Comparison of ENCODE assay signal across 7 cellular contexts in genomic region chr1:15952317-15953258, GRCh38. TPM values are rescaled to one million over a fixed set of nuclear protein-coding genes. Genes with fewer than 3 reads are reported as not detected.
DNase-seq lines count a peak whose midpoint lies in the region; ATAC-seq and TF ChIP-seq lines count a peak whose summit lies in the region.

No MANE protein-coding gene starts in this region.

- H3F3A ChIP-seq in GM23248 (ENCODE audit: insufficient read depth), result peaks cover 63% of the 10 kb centered on the region

- no peak for TF ChIP-seq CTCF in RWPE2 (IDR thresholded peaks at IDR 0.05; ENCODE audit: poor library complexity, severe bottlenecking)
- TF ChIP-seq CTCF in epithelial cell of esophagus (IDR thresholded peaks at IDR 0.05; ENCODE audit: insufficient read depth, low read depth, low read length, missing control alignments), result no peak

- peak overlapping the region; percentile 86 for H3K4me2 ChIP-seq in GM23248 (ENCODE audit: unreplicated experiment)

- no peaks in the 10 kb centered on the region for H3K36me3 ChIP-seq in GM23248 (ENCODE audit: low read depth)
- H3K36me3 ChIP-seq in RWPE2 (ENCODE audit: low read depth), result peaks cover 13% of the 10 kb centered on the region
- H3K36me3 ChIP-seq in skeletal muscle tissue (ENCODE audit: control insufficient read depth in 3 of 3, insufficient read depth in 3 of 3, low read length in 3 of 3), result peaks cover 4 to 5% (median 4%) of the 10 kb centered on the region in 3 donors

- H3K9me3 ChIP-seq in GM23248 (ENCODE audit: low read depth) (no peaks in the 10 kb centered on the region), RWPE2 (ENCODE audit: severe bottlenecking) (no peaks in the 10 kb centered on the region), skeletal muscle tissue (ENCODE audit: control insufficient read depth in 3 of 3, low read length in 3 of 3) (no peaks in the 10 kb centered on the region)

- intact Hi-C loops in left colon (cut with DNase I, micrococcal nuclease), result no loop called here

- in situ Hi-C loops in GM23248 (cut with MboI), result no loop called here

- DNase-seq in GM23248 (peak; percentile 98), RWPE2 (ENCODE audit: low spot score) (peak; percentile 95), epithelial cell of esophagus (ENCODE audit: low read depth) (peak; percentile 99), left colon (no peak), DMS153 (lab: John Stamatoyannopoulos, UW) (no peak)

- peaks cover 84% of the 10 kb centered on the region for H3K4me1 ChIP-seq in GM23248 (ENCODE audit: insufficient read depth)
- peaks cover 71% of the 10 kb centered on the region for H3K4me1 ChIP-seq in RWPE2 (ENCODE audit: insufficient read depth, poor library complexity, severe bottlenecking)
- peaks cover 60 to 72% (median 66%) of the 10 kb centered on the region in 3 donors for H3K4me1 ChIP-seq in skeletal muscle tissue (ENCODE audit: control insufficient read depth in 3 of 3, insufficient read depth in 3 of 3, low read length in 3 of 3)

- H3K9ac ChIP-seq in GM23248 (peak overlapping the region; percentile 96), skeletal muscle tissue (ENCODE audit: low read depth in 1 of 3, low read length in 3 of 3) (peak overlapping the region in 1 of 3 donors; percentile 51)

- H3K27ac ChIP-seq in GM23248 (peak overlapping the region; percentile 100), RWPE2 (ENCODE audit: poor library complexity, severe bottlenecking) (peak overlapping the region; percentile 99), skeletal muscle tissue (ENCODE audit: low read depth, low read length) (peak overlapping the region; percentile 92)

- H3K79me2 ChIP-seq in GM23248 (ENCODE audit: insufficient read depth), result peaks cover 74% of the 10 kb centered on the region

- peak overlapping the region; percentile 42 for H3K4me3 ChIP-seq in GM23248
- H3K4me3 ChIP-seq in RWPE2 (ENCODE audit: severe bottlenecking), result no peak overlapping the region
- no peak overlapping the region for H3K4me3 ChIP-seq in epithelial cell of esophagus (ENCODE audit: low read length)
- no peak overlapping the region for H3K4me3 ChIP-seq in skeletal muscle tissue (ENCODE audit: low read length in 3 of 3)

- ATAC-seq in RWPE2 (ENCODE audit: low read depth) (peak; percentile 79), left colon (no peak), GM21723 (IDR thresholded peaks at IDR 0.05; ENCODE audit: unreplicated experiment) (no peak)

- no peaks in the 10 kb centered on the region for H3K9me2 ChIP-seq in GM23248 (ENCODE audit: insufficient read depth)

- H2AFZ ChIP-seq in GM23248, result no peak overlapping the region

- 41 to 43% methylated on average over 27 of the region's 27 CpGs for WGBS in GM23248 (ENCODE audit: low coverage in 1 of 2, low lambda C conversion rate in 2 of 2, missing lambda C conversion rate in 2 of 2), 2 experiments

- H4K20me1 ChIP-seq in GM23248 (ENCODE audit: insufficient read depth), result no peaks in the 10 kb centered on the region

- H3K27me3 ChIP-seq in GM23248 (replicated peaks; ENCODE audit: insufficient read depth) (no peaks in the 10 kb centered on the region), RWPE2 (ENCODE audit: insufficient read depth, poor library complexity, severe bottlenecking) (no peaks in the 10 kb centered on the region), skeletal muscle tissue (ENCODE audit: control insufficient read depth in 3 of 3, insufficient read depth in 3 of 3, low read length in 3 of 3) (no peaks in the 10 kb centered on the region)

RNA-seq across cellular contexts. Expression of gene ZBTB17, which starts 23.3 kb away (rescaled TPM):
- total RNA-seq in GM23248 (2014; rRNA removed; shearing (Covaris generic)), result 33.2 and 50.7 TPM in 2 replicates
- polyA plus RNA-seq in GM23248 (2016; fragmentation: Nextera tagmentation; extraction: Ambion mirVana), result 20.5 and 25.1 TPM in 2 replicates
- total RNA-seq in skeletal muscle tissue, result 23.5 TPM
- 10 to 100 TPM; 29.1 to 30.0 TPM for total RNA-seq in left colon

RNA-seq across cellular contexts. Expression of gene SRARP, which starts 51.4 kb away (rescaled TPM):
- total RNA-seq in GM23248 (2014; rRNA removed; shearing (Covaris generic)), result not detected in 2 replicates
- polyA plus RNA-seq in GM23248 (2016; fragmentation: Nextera tagmentation; extraction: Ambion mirVana), result not detected in 2 replicates
- not detected for total RNA-seq in skeletal muscle tissue
- not detected for total RNA-seq in left colon

Comparison
In these comparisons a context has a peak if more than half of its experiments do, and no peak if none do; other contexts are left out.
1. DNase-seq: peak in GM23248 (single experiment), RWPE2 (single experiment) and epithelial cell of esophagus (single experiment); none in left colon (0 of 2) and DMS153 (single experiment).
2. Peak in every context shown above with its lines, with median percentiles within 50 percentile points of each other: H3K27ac ChIP-seq.